ENCODE assay signal across 7 cellular contexts in genomic region chr19:37654525-37654832, GRCh38. TPM values are rescaled to one million over a fixed set of nuclear protein-coding genes. Genes with fewer than 3 reads are reported as not detected.
DNase-seq lines count a peak whose midpoint lies in the region; ATAC-seq and TF ChIP-seq lines count a peak whose summit lies in the region.

No MANE protein-coding gene starts in this region.

- H3K36me3 Mint-ChIP-seq in activated CD8-positive, alpha-beta T cell treated with anti-CD3 and anti-CD28 coated beads, Interleukin-2, amount 10 ng/mL, durations not matched to agents 7 days and 5 days (ENCODE audit: low read depth), result peaks cover 45% of the 10 kb centered on the region

- peaks cover 26% of the 10 kb centered on the region for H3K4me1 Mint-ChIP-seq in activated CD8-positive, alpha-beta T cell treated with anti-CD3 and anti-CD28 coated beads, Interleukin-2, amount 10 ng/mL, durations not matched to agents 7 days and 5 days (ENCODE audit: low read depth)

- no peaks in the 10 kb centered on the region for H3K27me3 ChIP-seq in KMS-11 (ENCODE audit: insufficient read depth, low read depth)
- H3K27me3 ChIP-seq in right cardiac atrium (ENCODE audit: control insufficient read depth, insufficient read depth), result no peaks in the 10 kb centered on the region

- CTCF ChIA-PET in activated CD8-positive, alpha-beta T cell treated with anti-CD3 and anti-CD28 coated beads, Interleukin-2, amount 10 ng/mL, durations not matched to agents 7 days and 5 days (lab: Charles Lee), result no interaction called here

- no peak for ATAC-seq in activated CD8-positive, alpha-beta T cell treated with anti-CD3 and anti-CD28 coated beads, Interleukin-2, amount 10 ng/mL, durations not matched to agents 7 days and 5 days
- ATAC-seq in right cardiac atrium (no peak), HG03108 (IDR thresholded peaks at IDR 0.05; ENCODE audit: unreplicated experiment) (no peak)

- H3K4me3 ChIP-seq in KMS-11 (IDR thresholded peaks at IDR 0.05; ENCODE audit: insufficient read depth, low read depth, low read length) (no peak overlapping the region), right cardiac atrium (ENCODE audit: low read length) (peak overlapping the region; percentile 73), retinal pigment epithelial cell (ENCODE audit: low read length) (peak overlapping the region; percentile 81)

- peak overlapping the region; percentile 99 for H3K27ac Mint-ChIP-seq in activated CD8-positive, alpha-beta T cell treated with anti-CD3 and anti-CD28 coated beads, Interleukin-2, amount 10 ng/mL, durations not matched to agents 7 days and 5 days

- no peaks in the 10 kb centered on the region for H3K9me3 ChIP-seq in right cardiac atrium (ENCODE audit: control insufficient read depth, low read length)

- in situ Hi-C loops in G401 (cut with HindIII; ENCODE audit: low sequenced_read_pairs), result no loop called here

- under 1% methylated on average over 9 of the region's 9 CpGs for WGBS in right cardiac atrium

- no peaks in the 10 kb centered on the region for H4K20me1 ChIP-seq in KMS-11 (ENCODE audit: insufficient read depth)

- peak overlapping the region; percentile 95 for H3K4me3 Mint-ChIP-seq in activated CD8-positive, alpha-beta T cell treated with anti-CD3 and anti-CD28 coated beads, Interleukin-2, amount 10 ng/mL, durations not matched to agents 7 days and 5 days

- peak overlapping the region; percentile 22; the same call in 1 of the 2 replicates for H3K4me2 ChIP-seq in KMS-11

- H3K27ac ChIP-seq in KMS-11 (no peak overlapping the region; the same call in 1 of the 2 replicates), right cardiac atrium (ENCODE audit: low read length) (peak overlapping the region; percentile 91)

- no peaks in the 10 kb centered on the region for H3K36me3 ChIP-seq in KMS-11 (ENCODE audit: insufficient read depth)

- intact Hi-C loops in right cardiac atrium (cut with DNase I), result no loop called here

- H3K4me1 ChIP-seq in KMS-11 (ENCODE audit: low read depth, poor library complexity, severe bottlenecking) (peaks cover 3% of the 10 kb centered on the region), right cardiac atrium (ENCODE audit: control insufficient read depth, insufficient read depth, low read length) (peaks cover 2% of the 10 kb centered on the region)

- H3K9ac ChIP-seq in KMS-11, result peak overlapping the region; percentile 25; the same call in 1 of the 2 replicates

- peak; percentile 59 for DNase-seq in G401 (ENCODE audit: low spot score)
- no peak for DNase-seq in activated CD8-positive, alpha-beta T cell treated with anti-CD3 and anti-CD28 coated beads, Interleukin-2, amount 10 ng/mL, durations not matched to agents 7 days and 5 days
- no peak for DNase-seq in right cardiac atrium
- DNase-seq in retinal pigment epithelial cell (ENCODE audit: low read depth), result peak; percentile 9
- DNase-seq in NOMO-1 treated with DMSO at 0.1 percent for 48 hours (lab: John Stamatoyannopoulos, UW; ENCODE audit: unreplicated experiment), result no peak

- H2AFZ ChIP-seq in KMS-11 (ENCODE audit: low read depth), result peak overlapping the region; percentile 54; the same call in 1 of the 2 replicates

- no peaks in the 10 kb centered on the region for H3K79me2 ChIP-seq in KMS-11 (ENCODE audit: insufficient read depth, low read depth)

- H3K27me3 Mint-ChIP-seq in activated CD8-positive, alpha-beta T cell treated with anti-CD3 and anti-CD28 coated beads, Interleukin-2, amount 10 ng/mL, durations not matched to agents 7 days and 5 days (ENCODE audit: low read depth), result no peaks in the 10 kb centered on the region

- POLR2A ChIA-PET in activated CD8-positive, alpha-beta T cell treated with anti-CD3 and anti-CD28 coated beads, Interleukin-2, amount 10 ng/mL, durations not matched to agents 7 days and 5 days (lab: Charles Lee), result interaction anchor here (1.5 kb wide), 1 partner anchor 60 kb away, joined by 3 read pairs; the partner anchor contains the start of genes ZNF540 and ZNF571

- peaks cover 26% of the 10 kb centered on the region for H3K9me3 Mint-ChIP-seq in activated CD8-positive, alpha-beta T cell treated with anti-CD3 and anti-CD28 coated beads, Interleukin-2, amount 10 ng/mL, durations not matched to agents 7 days and 5 days (ENCODE audit: insufficient read depth)

- TF ChIP-seq CTCF in KMS-11 (conservative IDR thresholded peaks at IDR 0.05; ENCODE audit: low read depth, low read length), result no peak
- no peak for TF ChIP-seq CTCF in retinal pigment epithelial cell (conservative IDR thresholded peaks at IDR 0.05; ENCODE audit: low read depth, low read length)

RNA-seq across cellular contexts. Expression of gene ZFP30, which starts 0.8 kb away (rescaled TPM):
- 13.6 and 42.7 TPM in 2 replicates for total RNA-seq in G401 (2014; rRNA removed; shearing (Covaris generic))
- total RNA-seq in activated CD8-positive, alpha-beta T cell treated with anti-CD3 and anti-CD28 coated beads, Interleukin-2, amount 10 ng/mL, durations not matched to agents 7 days and 5 days, result 1 to 10 TPM; 9.1 to 9.6 TPM
- total RNA-seq in right cardiac atrium, result 1 to 10 TPM; 5.7 to 9.5 (median 8.5) TPM
- 3.5 TPM for polyA plus RNA-seq in right cardiac atrium

RNA-seq across cellular contexts. Expression of gene ZNF540, which starts 59.8 kb away (rescaled TPM):
- 0.27 and 0.55 TPM in 2 replicates for total RNA-seq in G401 (2014; rRNA removed; shearing (Covaris generic))
- 1 to 10 TPM; 1.2 to 1.4 TPM for total RNA-seq in activated CD8-positive, alpha-beta T cell treated with anti-CD3 and anti-CD28 coated beads, Interleukin-2, amount 10 ng/mL, durations not matched to agents 7 days and 5 days
- total RNA-seq in right cardiac atrium, result 10 to 100 TPM in 2 of 4 donors, 1 to 10 TPM in 2; 8.8 to 13.4 (median 9.8) TPM
- polyA plus RNA-seq in right cardiac atrium, result 6.5 TPM

RNA-seq across cellular contexts. Expression of gene ZNF571, which starts 59.9 kb away (rescaled TPM):
- total RNA-seq in G401 (2014; rRNA removed; shearing (Covaris generic)), result 0.98 and 3.4 TPM in 2 replicates
- total RNA-seq in activated CD8-positive, alpha-beta T cell treated with anti-CD3 and anti-CD28 coated beads, Interleukin-2, amount 10 ng/mL, durations not matched to agents 7 days and 5 days, result 1 to 10 TPM; 2.2 to 3.7 TPM
- 1 to 10 TPM; 2.9 to 7.4 (median 3.5) TPM for total RNA-seq in right cardiac atrium
- 2.8 TPM for polyA plus RNA-seq in right cardiac atrium

Comparison
In these comparisons a context has a peak if more than half of its experiments do, and no peak if none do; other contexts are left out.
1. DNase-seq: peak in G401 (single experiment) and retinal pigment epithelial cell (single experiment); none in activated CD8-positive, alpha-beta T cell treated with anti-CD3 and anti-CD28 coated beads, Interleukin-2, amount 10 ng/mL, durations not matched to agents 7 days and 5 days (single experiment), right cardiac atrium (0 of 3) and NOMO-1 treated with DMSO at 0.1 percent for 48 hours (single experiment).